Comparison of ENCODE assay signal across 10 cellular contexts in genomic region chr1:161175771-161176453, GRCh38. TPM values are rescaled to one million over a fixed set of nuclear protein-coding genes. Genes with fewer than 3 reads are reported as not detected.
DNase-seq lines count a peak whose midpoint lies in the region; ATAC-seq and TF ChIP-seq lines count a peak whose summit lies in the region.
"Had no signal": no experiment of that assay in that cellular context is flagged by ENCODE, and none has a peak within 500 bp of the region (broad histone marks: within the 10 kb centered on the region; RNA-seq: fewer than 3 reads in every experiment).

No MANE protein-coding gene starts in this region.

- peaks cover 29% of the 10 kb centered on the region for H3K4me1 ChIP-seq in mononuclear cell (ENCODE audit: insufficient read depth, low read length)
- peaks cover 0 to 17% of the 10 kb centered on the region in 2 donors for H3K4me1 ChIP-seq in uterus

- H3K27me3 ChIP-seq in mononuclear cell (ENCODE audit: insufficient read depth, low read length) (no peaks in the 10 kb centered on the region), uterus (no peaks in the 10 kb centered on the region)

- intact Hi-C loops in left cardiac atrium (cut with DNase I) (no loop called here), cardiac septum (cut with DNase I) (no loop called here), uterus (cut with DNase I; ENCODE audit: low total_unique reads) (no loop called here)

- DNase-seq in left cardiac atrium (peak; percentile 15), cardiac septum (ENCODE audit: low spot score) (no peak), astrocyte of the spinal cord (ENCODE audit: low read depth, low spot score) (no peak), uterus (no peak), NCI-H524 (lab: John Stamatoyannopoulos, UW) (no peak), NCI-H345 (lab: John Stamatoyannopoulos, UW) (no peak), amniotic stem cell (lab: John Stamatoyannopoulos, UW) (no peak)
- DNase-seq: anterior cingulate cortex, NCI-H69 had no signal

- no peaks in the 10 kb centered on the region for H3K36me3 ChIP-seq in uterus

- in situ Hi-C loops in astrocyte of the spinal cord (cut with HindIII; ENCODE audit: low sequenced_read_pairs) = no loop called here

- H3K9me3 ChIP-seq in mononuclear cell (ENCODE audit: low read depth, low read length) (no peaks in the 10 kb centered on the region), uterus (no peaks in the 10 kb centered on the region)

- no peak for ATAC-seq in left cardiac atrium

- peak overlapping the region; percentile 89 to 92 for H3K27ac ChIP-seq in uterus

- peak overlapping the region; percentile 96 for H3K4me3 ChIP-seq in astrocyte of the spinal cord (ENCODE audit: low read depth, low read length)
- peak overlapping the region; percentile 81 for H3K4me3 ChIP-seq in mononuclear cell (ENCODE audit: low read length)
- H3K4me3 ChIP-seq in uterus = peak overlapping the region in 1 of 2 donors; percentile 64

- TF ChIP-seq CTCF in astrocyte of the spinal cord (IDR thresholded peaks at IDR 0.05; ENCODE audit: low read depth, low read length) (no peak), uterus (IDR thresholded peaks at IDR 0.05) (no peak)

- no peak for TF ChIP-seq POLR2A in uterus (IDR thresholded peaks at IDR 0.05)

RNA-seq across cellular contexts. Expression of gene B4GALT3, which starts 1.4 kb away (rescaled TPM):
- 10 to 100 TPM; 19.7 to 25.2 TPM for total RNA-seq in left cardiac atrium
- 22.2 TPM for total RNA-seq in cardiac septum
- total RNA-seq in mononuclear cell = 18.7 TPM
- total RNA-seq in uterus = 10 to 100 TPM in 3 of 4 donors, 1 to 10 TPM in 1; 1.0 to 23.9 (median 19.9) TPM

RNA-seq across cellular contexts. Expression of gene PPOX, which starts 9.7 kb away (rescaled TPM):
- 10 to 100 TPM; 12.7 to 16.3 TPM for total RNA-seq in left cardiac atrium
- 12.9 TPM for total RNA-seq in cardiac septum
- 5.1 TPM for total RNA-seq in mononuclear cell
- 10 to 100 TPM; 11.3 to 40.5 (median 21.6) TPM for total RNA-seq in uterus

RNA-seq across cellular contexts. Expression of gene USP21, which starts 16.6 kb away (rescaled TPM):
- total RNA-seq in left cardiac atrium = 10 to 100 TPM; 13.4 to 20.8 TPM
- 17.4 TPM for total RNA-seq in cardiac septum
- 11.1 TPM for total RNA-seq in mononuclear cell
- 10 to 100 TPM in 3 of 4 donors, 1 to 10 TPM in 1; 4.1 to 38.1 (median 29.9) TPM for total RNA-seq in uterus

RNA-seq across cellular contexts. Expression of gene UFC1, which starts 22.1 kb away (rescaled TPM):
- total RNA-seq in left cardiac atrium (10 to 100 TPM; 77.7 to 83.8 TPM), cardiac septum (73.6 TPM), mononuclear cell (118 TPM), uterus (100 to 1,000 TPM in 1 of 4 donors, 10 to 100 TPM in 2, 1 to 10 TPM in 1; 2.0 to 111 (median 62.9) TPM)

RNA-seq across cellular contexts. Expression of gene ADAMTS4, which starts 22.9 kb away (rescaled TPM):
- total RNA-seq in left cardiac atrium (100 to 1,000 TPM in 1 of 2 donors, 10 to 100 TPM in 1; 16.5 to 117 TPM), cardiac septum (24.0 TPM), mononuclear cell (0.21 TPM), uterus (10 to 100 TPM in 3 of 4 donors, 1 to 10 TPM in 1; 1.3 to 41.5 (median 10.9) TPM)
